Comparison of ENCODE assay signal across 2 cellular contexts in genomic region chr15:40764766-40765136, GRCh38.
TF ChIP-seq lines count a peak whose summit lies in the region.

No MANE protein-coding gene starts in this region.

TF ChIP-seq in H1, 55 proteins besides CTCF, POLR2A, EP300 and RAD21:
- TF ChIP-seq YY1 (IDR thresholded peaks at IDR 0.05; ENCODE audit: low read depth, low read length), result no peak
- TF ChIP-seq EZH2 (IDR thresholded peaks at IDR 0.05; ENCODE audit: low read depth, low read length, severe bottlenecking), result no peak
- TF ChIP-seq TAF1 (IDR thresholded peaks at IDR 0.05; ENCODE audit: low read depth, low read length), result no peak
- no peak for TF ChIP-seq KDM1A (IDR thresholded peaks at IDR 0.05; ENCODE audit: borderline replicate concordance, low read length)
- TF ChIP-seq POLR2AphosphoS5 (IDR thresholded peaks at IDR 0.05; ENCODE audit: low read depth, low read length), result no peak
- TF ChIP-seq BRCA1 (IDR thresholded peaks at IDR 0.05; ENCODE audit: low read depth, low read length), result no peak
- TF ChIP-seq EGR1 (IDR thresholded peaks at IDR 0.05; ENCODE audit: borderline replicate concordance, low read depth, low read length), result no peak
- no peak for TF ChIP-seq JUN (IDR thresholded peaks at IDR 0.05; ENCODE audit: low read depth, low read length)
- TF ChIP-seq NRF1 (IDR thresholded peaks at IDR 0.05; ENCODE audit: low read depth, low read length), result no peak
- no peak for TF ChIP-seq GABPA (IDR thresholded peaks at IDR 0.05; ENCODE audit: borderline replicate concordance, insufficient read depth, low read length)
- TF ChIP-seq RXRA (IDR thresholded peaks at IDR 0.05; ENCODE audit: insufficient read depth, low read depth, low read length), result no peak
- no peak for TF ChIP-seq TBP (IDR thresholded peaks at IDR 0.05; ENCODE audit: low read depth, low read length)
- no peak for TF ChIP-seq CREB1 (IDR thresholded peaks at IDR 0.05)
- no peak for TF ChIP-seq MAFK (IDR thresholded peaks at IDR 0.05; ENCODE audit: low read depth, low read length)
- TF ChIP-seq KDM4A (IDR thresholded peaks at IDR 0.05; ENCODE audit: low read depth, low read length, severe bottlenecking), result no peak

TF ChIP-seq in neural cell, 6 proteins besides CTCF, POLR2A, EP300 and RAD21:
- TF ChIP-seq REST (IDR thresholded peaks at IDR 0.05; ENCODE audit: borderline replicate concordance) (no peak), SMC3 (conservative IDR thresholded peaks at IDR 0.05; ENCODE audit: poor library complexity) (no peak), MXI1 (conservative IDR thresholded peaks at IDR 0.05; ENCODE audit: poor library complexity, severe bottlenecking) (no peak), TAF1 (IDR thresholded peaks at IDR 0.05; ENCODE audit: low read depth) (no peak), POLR2AphosphoS5 (IDR thresholded peaks at IDR 0.05) (no peak), EZH2 (IDR thresholded peaks at IDR 0.05; ENCODE audit: borderline replicate concordance, insufficient read depth, low read length, poor library complexity, severe bottlenecking) (no peak)
